In the genomic region with DNA sequence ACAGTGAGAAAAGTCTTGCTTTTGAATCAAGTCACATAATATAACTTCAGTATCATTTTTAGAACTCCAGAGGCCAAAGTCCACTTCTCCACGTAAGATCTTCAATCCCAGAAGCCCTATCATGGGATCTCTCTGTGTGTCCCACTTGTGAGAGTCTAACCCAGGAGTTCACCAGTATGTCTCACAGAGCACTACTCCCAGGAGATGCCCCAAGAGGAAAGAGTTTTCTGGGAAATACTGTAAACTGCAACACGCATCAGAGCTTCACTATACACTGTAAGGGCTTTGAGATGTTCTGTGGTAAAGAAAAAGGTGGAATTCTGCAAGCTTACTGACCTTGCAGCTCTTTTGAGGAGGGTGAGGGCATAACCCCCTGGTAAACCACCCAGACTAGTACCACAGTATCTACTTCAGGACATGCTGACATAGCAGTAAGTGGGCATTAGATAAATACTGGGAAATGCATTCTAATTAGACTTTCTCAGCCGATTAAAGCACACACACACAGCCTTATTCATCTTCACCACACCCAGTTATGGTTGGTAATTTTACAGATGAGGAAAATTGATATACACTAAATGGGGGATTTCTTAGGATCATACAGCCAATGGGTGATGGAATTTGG, we compare ENCODE assay signal across 14 cellular contexts. TPM values are rescaled to one million over a fixed set of nuclear protein-coding genes. Genes with fewer than 3 reads are reported as not detected.
DNase-seq lines count a peak whose midpoint lies in the region; ATAC-seq, FAIRE-seq and TF ChIP-seq lines count a peak whose summit lies in the region.
"Had no signal": no experiment of that assay in that cellular context is flagged by ENCODE, and none has a peak within 500 bp of the region (broad histone marks: within the 10 kb centered on the region; RNA-seq: fewer than 3 reads in every experiment).

No MANE protein-coding gene starts in this region.

- intact Hi-C loops in sciatic nerve (cut with DNase I) = no loop called here

- no peak overlapping the region for H3K4me3 ChIP-seq in GM23338

- no peak overlapping the region for H3K27ac Mint-ChIP-seq in GM23338
- H3K27ac Mint-ChIP-seq: nephron progenitor cell had no signal

- no peak for TF ChIP-seq POLR2A in GM12891 (IDR thresholded peaks at IDR 0.05; ENCODE audit: low read depth, low read length)

- H3K4me1 ChIP-seq in foreskin keratinocyte (peaks cover 47% of the 10 kb centered on the region), GM23338 (ENCODE audit: insufficient read depth) (no peaks in the 10 kb centered on the region)

- peaks cover 7% of the 10 kb centered on the region; the same call in 2 of the 3 replicates for H3K4me1 Mint-ChIP-seq in GM23338
- H3K4me1 Mint-ChIP-seq: nephron progenitor cell had no signal

- H3K4me2 ChIP-seq in GM23338 = no peak overlapping the region

- no peaks in the 10 kb centered on the region for H3K27me3 ChIP-seq in foreskin keratinocyte
- H3K27me3 ChIP-seq in GM23338 (ENCODE audit: insufficient read depth) = no peaks in the 10 kb centered on the region

- H2AFZ ChIP-seq in GM23338 = no peak overlapping the region

- FAIRE-seq in GM12891 (lab: Jason Lieb, UNC) = peak; percentile 50

- no peaks in the 10 kb centered on the region for H3K9me3 Mint-ChIP-seq in GM23338
- H3K9me3 Mint-ChIP-seq: activated T-cell treated with anti-CD3 and anti-CD28 coated beads, Interleukin-2, amount 50 U/mL, for 4 hours; nephron progenitor cell had no signal

- CTCF ChIA-PET in GM10248 (lab: Yijun Ruan, JAX) = interaction anchor here (0.7 to 3.0 kb wide), 6 partner anchors 9 to 45 kb away, joined by 3 to 14 read pairs (median 3); no protein-coding TSS in a partner anchor

- no peaks in the 10 kb centered on the region; the same call in 1 of the 2 replicates for H3K79me2 ChIP-seq in GM23338 (replicated peaks; ENCODE audit: insufficient read depth)

- POLR2A ChIA-PET in GM10248 (lab: Yijun Ruan, JAX) = no interaction called here

- no peaks in the 10 kb centered on the region for H4K20me1 ChIP-seq in GM23338 (replicated peaks; ENCODE audit: insufficient read depth)

- TF ChIP-seq CTCF in foreskin keratinocyte (conservative IDR thresholded peaks at IDR 0.05) (no peak), GM10248 (IDR thresholded peaks at IDR 0.05; ENCODE audit: control extremely low read depth, extremely low read depth, low read depth, missing control alignments) (no peak), GM23338 (conservative IDR thresholded peaks at IDR 0.05; ENCODE audit: low read depth in 2 of 2) (no peak)

- no peak for ATAC-seq in foreskin keratinocyte
- peak; percentile 38 for ATAC-seq in sciatic nerve
- no peak for ATAC-seq in GM23338
- ATAC-seq in HG03280 (IDR thresholded peaks at IDR 0.05; ENCODE audit: unreplicated experiment) = no peak
- ATAC-seq: activated T-cell treated with anti-CD3 and anti-CD28 coated beads, Interleukin-2, amount 50 U/mL, for 4 hours had no signal

- H3K9me2 ChIP-seq in GM23338 (ENCODE audit: insufficient read depth) = no peaks in the 10 kb centered on the region

- DNase-seq in GM12891 (ENCODE audit: insufficient read length, low spot score) (no peak), amniotic epithelial cell (ENCODE audit: low read depth) (peak; percentile 60), foreskin keratinocyte (no peak), sciatic nerve (ENCODE audit: low spot score) (no peak), GM10248 (ENCODE audit: extremely low spot score) (no peak), GM23338 (ENCODE audit: low spot score) (no peak), NOMO-1 treated with dmso at 0.1 percent for 144 hours (lab: John Stamatoyannopoulos, UW; ENCODE audit: unreplicated experiment) (no peak)
- DNase-seq: activated T-cell treated with anti-CD3 and anti-CD28 coated beads, Interleukin-2, amount 50 U/mL, for 4 hours; anterior cingulate cortex; H7; NCI-H526 treated with DMSO at 0.1 percent for 48 hours; nephron progenitor cell; SIG-M5 had no signal

- no peaks in the 10 kb centered on the region for H3K27me3 Mint-ChIP-seq in GM23338 (ENCODE audit: insufficient read depth, low read depth, poor library complexity)

- no peaks in the 10 kb centered on the region for H3F3A ChIP-seq in GM23338 (replicated peaks; ENCODE audit: low read depth)

- H3K36me3 ChIP-seq in GM23338 (ENCODE audit: insufficient read depth) = no peaks in the 10 kb centered on the region

- no peaks in the 10 kb centered on the region for H3K36me3 Mint-ChIP-seq in GM23338 (ENCODE audit: low read depth)

- H3K27ac ChIP-seq in foreskin keratinocyte (peak overlapping the region; percentile 95), GM23338 (ENCODE audit: low read depth) (no peak overlapping the region)

- H3K4me3 Mint-ChIP-seq in GM23338 = no peak overlapping the region
- H3K4me3 Mint-ChIP-seq: activated T-cell treated with anti-CD3 and anti-CD28 coated beads, Interleukin-2, amount 50 U/mL, for 4 hours; nephron progenitor cell had no signal

TF ChIP-seq in GM12891, 5 proteins besides CTCF, POLR2A, EP300 and RAD21:
- no peak for TF ChIP-seq SPI1 (IDR thresholded peaks at IDR 0.05; ENCODE audit: low read depth, low read length)

TF ChIP-seq in GM23338, 12 proteins besides CTCF, POLR2A, EP300 and RAD21 (continues in another document):
- no peak for TF ChIP-seq POLR2AphosphoS5 (IDR thresholded peaks at IDR 0.05; ENCODE audit: low read depth)
- TF ChIP-seq NANOG (IDR thresholded peaks at IDR 0.05; ENCODE audit: borderline replicate concordance) = no peak
- TF ChIP-seq EZH2phosphoT487 (IDR thresholded peaks at IDR 0.05; ENCODE audit: unreplicated experiment) = no peak
- TF ChIP-seq STAT1 (IDR thresholded peaks at IDR 0.05; ENCODE audit: unreplicated experiment) = no peak
- TF ChIP-seq EZH2 (IDR thresholded peaks at IDR 0.05; ENCODE audit: low read depth, unreplicated experiment) = no peak
- TF ChIP-seq, protein P1, sequence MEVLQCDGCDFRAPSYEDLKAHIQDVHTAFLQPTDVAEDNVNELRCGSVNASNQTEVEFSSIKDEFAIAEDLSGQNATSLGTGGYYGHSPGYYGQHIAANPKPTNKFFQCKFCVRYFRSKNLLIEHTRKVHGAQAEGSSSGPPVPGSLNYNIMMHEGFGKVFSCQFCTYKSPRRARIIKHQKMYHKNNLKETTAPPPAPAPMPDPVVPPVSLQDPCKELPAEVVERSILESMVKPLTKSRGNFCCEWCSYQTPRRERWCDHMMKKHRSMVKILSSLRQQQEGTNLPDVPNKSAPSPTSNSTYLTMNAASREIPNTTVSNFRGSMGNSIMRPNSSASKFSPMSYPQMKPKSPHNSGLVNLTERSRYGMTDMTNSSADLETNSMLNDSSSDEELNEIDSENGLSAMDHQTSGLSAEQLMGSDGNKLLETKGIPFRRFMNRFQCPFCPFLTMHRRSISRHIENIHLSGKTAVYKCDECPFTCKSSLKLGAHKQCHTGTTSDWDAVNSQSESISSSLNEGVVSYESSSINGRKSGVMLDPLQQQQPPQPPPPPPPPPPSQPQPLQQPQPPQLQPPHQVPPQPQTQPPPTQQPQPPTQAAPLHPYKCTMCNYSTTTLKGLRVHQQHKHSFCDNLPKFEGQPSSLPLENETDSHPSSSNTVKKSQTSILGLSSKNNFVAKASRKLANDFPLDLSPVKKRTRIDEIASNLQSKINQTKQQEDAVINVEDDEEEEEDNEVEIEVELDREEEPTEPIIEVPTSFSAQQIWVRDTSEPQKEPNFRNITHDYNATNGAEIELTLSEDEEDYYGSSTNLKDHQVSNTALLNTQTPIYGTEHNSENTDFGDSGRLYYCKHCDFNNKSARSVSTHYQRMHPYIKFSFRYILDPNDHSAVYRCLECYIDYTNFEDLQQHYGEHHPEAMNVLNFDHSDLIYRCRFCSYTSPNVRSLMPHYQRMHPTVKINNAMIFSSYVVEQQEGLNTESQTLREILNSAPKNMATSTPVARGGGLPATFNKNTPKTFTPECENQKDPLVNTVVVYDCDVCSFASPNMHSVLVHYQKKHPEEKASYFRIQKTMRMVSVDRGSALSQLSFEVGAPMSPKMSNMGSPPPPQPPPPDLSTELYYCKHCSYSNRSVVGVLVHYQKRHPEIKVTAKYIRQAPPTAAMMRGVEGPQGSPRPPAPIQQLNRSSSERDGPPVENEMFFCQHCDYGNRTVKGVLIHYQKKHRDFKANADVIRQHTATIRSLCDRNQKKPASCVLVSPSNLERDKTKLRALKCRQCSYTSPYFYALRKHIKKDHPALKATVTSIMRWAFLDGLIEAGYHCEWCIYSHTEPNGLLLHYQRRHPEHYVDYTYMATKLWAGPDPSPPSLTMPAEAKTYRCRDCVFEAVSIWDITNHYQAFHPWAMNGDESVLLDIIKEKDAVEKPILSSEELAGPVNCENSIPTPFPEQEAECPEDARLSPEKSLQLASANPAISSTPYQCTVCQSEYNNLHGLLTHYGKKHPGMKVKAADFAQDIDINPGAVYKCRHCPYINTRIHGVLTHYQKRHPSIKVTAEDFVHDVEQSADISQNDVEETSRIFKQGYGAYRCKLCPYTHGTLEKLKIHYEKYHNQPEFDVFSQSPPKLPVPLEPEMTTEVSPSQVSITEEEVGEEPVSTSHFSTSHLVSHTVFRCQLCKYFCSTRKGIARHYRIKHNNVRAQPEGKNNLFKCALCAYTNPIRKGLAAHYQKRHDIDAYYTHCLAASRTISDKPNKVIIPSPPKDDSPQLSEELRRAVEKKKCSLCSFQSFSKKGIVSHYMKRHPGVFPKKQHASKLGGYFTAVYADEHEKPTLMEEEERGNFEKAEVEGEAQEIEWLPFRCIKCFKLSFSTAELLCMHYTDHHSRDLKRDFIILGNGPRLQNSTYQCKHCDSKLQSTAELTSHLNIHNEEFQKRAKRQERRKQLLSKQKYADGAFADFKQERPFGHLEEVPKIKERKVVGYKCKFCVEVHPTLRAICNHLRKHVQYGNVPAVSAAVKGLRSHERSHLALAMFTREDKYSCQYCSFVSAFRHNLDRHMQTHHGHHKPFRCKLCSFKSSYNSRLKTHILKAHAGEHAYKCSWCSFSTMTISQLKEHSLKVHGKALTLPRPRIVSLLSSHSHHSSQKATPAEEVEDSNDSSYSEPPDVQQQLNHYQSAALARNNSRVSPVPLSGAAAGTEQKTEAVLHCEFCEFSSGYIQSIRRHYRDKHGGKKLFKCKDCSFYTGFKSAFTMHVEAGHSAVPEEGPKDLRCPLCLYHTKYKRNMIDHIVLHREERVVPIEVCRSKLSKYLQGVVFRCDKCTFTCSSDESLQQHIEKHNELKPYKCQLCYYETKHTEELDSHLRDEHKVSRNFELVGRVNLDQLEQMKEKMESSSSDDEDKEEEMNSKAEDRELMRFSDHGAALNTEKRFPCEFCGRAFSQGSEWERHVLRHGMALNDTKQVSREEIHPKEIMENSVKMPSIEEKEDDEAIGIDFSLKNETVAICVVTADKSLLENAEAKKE (CRISPR knock-in tag; IDR thresholded peaks at IDR 0.05) = no peak

RNA-seq across cellular contexts. Expression of a gene that starts 12.3 kb away (rescaled TPM):
- 1.3 TPM for polyA plus RNA-seq in GM12891 (2012; ENCODE audit: low read depth, missing spikeins)
- total RNA-seq in foreskin keratinocyte = 25.9 and 26.5 TPM in 2 replicates
- 10.1 and 12.0 TPM in 2 replicates for polyA plus RNA-seq in foreskin keratinocyte
- 13.6 TPM for total RNA-seq in sciatic nerve
- 7.6 and 25.7 TPM in 2 replicates for total RNA-seq in GM23338 (2014; rRNA removed; shearing (Covaris generic))
- polyA plus RNA-seq in GM23338 (2016; fragmentation: Nextera tagmentation; extraction: Ambion mirVana) = 3.2 and 4.2 TPM in 2 replicates
